ENCODE assay signal across 25 cellular contexts in genomic region chr4:21181716-21182115, GRCh38.
"Had no signal": no experiment of that assay in that cellular context is flagged by ENCODE, and none has a peak within 500 bp of the region (broad histone marks: within the 10 kb centered on the region; RNA-seq: fewer than 3 reads in every experiment).

No MANE protein-coding gene starts in this region.

- H3K27ac Mint-ChIP-seq: activated CD8-positive, alpha-beta T cell treated with anti-CD3 and anti-CD28 coated beads for 36 hours; activated naive CD4-positive, alpha-beta T cell treated with anti-CD3 and anti-CD28 coated beads, Interleukin-2, amount 50 U/mL, for 24 hours; activated naive CD8-positive, alpha-beta T cell treated with anti-CD3 and anti-CD28 coated beads, Interleukin-2, amount 50 U/mL, for 24 hours; activated T-helper 2 cell treated with anti-CD3 and anti-CD28 coated beads, Interferon-gamma antibody, Interleukin-2, Interleukin-4, amounts not matched to agents 10 μg/mL and 5 μg/mL and 100 μg/mL, durations not matched to agents 14 hours and 24 hours and 36 hours; effector memory CD8-positive, alpha-beta T cell; natural killer cell treated with Interleukin-12 subunit alpha and Interleukin-12 subunit beta and Interleukin-15 and Interleukin-18, amount 100 ng/mL, for 72 hours; T-helper 1 cell treated with Interleukin-12 subunit alpha and Interleukin-12 subunit beta and Interleukin-4 antibody, amounts not matched to agents 30 μg/mL and 1 μg/mL, for 36 hours had no signal

- H3K4me1 ChIP-seq: body of pancreas, left lung, lower lobe of right lung, right lobe of liver, testis, transverse colon had no signal

- H3K27me3 ChIP-seq: body of pancreas, left lung, right lobe of liver, testis, transverse colon had no signal

- H3K4me3 Mint-ChIP-seq: activated CD8-positive, alpha-beta T cell treated with anti-CD3 and anti-CD28 coated beads for 36 hours; activated naive CD4-positive, alpha-beta T cell treated with anti-CD3 and anti-CD28 coated beads, Interleukin-2, amount 50 U/mL, for 24 hours; activated naive CD8-positive, alpha-beta T cell treated with anti-CD3 and anti-CD28 coated beads, Interleukin-2, amount 50 U/mL, for 24 hours; activated T-cell treated with anti-CD3 and anti-CD28 coated beads, Interleukin-2, amount 50 U/mL, for 4 hours; effector memory CD8-positive, alpha-beta T cell; natural killer cell treated with Interleukin-12 subunit alpha and Interleukin-12 subunit beta and Interleukin-15 and Interleukin-18, amount 100 ng/mL, for 72 hours; T-helper 1 cell treated with Interleukin-12 subunit alpha and Interleukin-12 subunit beta and Interleukin-4 antibody, amounts not matched to agents 30 μg/mL and 1 μg/mL, for 36 hours had no signal

- H3K36me3 Mint-ChIP-seq: activated naive CD4-positive, alpha-beta T cell treated with anti-CD3 and anti-CD28 coated beads, Interleukin-2, amount 50 U/mL, for 24 hours; natural killer cell treated with Interleukin-12 subunit alpha and Interleukin-12 subunit beta and Interleukin-15 and Interleukin-18, amount 100 ng/mL, for 72 hours had no signal

- ATAC-seq: activated CD8-positive, alpha-beta T cell treated with anti-CD3 and anti-CD28 coated beads for 36 hours; activated naive CD8-positive, alpha-beta T cell treated with anti-CD3 and anti-CD28 coated beads, Interleukin-2, amount 50 U/mL, for 24 hours; activated T-cell treated with anti-CD3 and anti-CD28 coated beads, Interleukin-2, amount 50 U/mL, for 4 hours; body of pancreas; effector memory CD8-positive, alpha-beta T cell; left lung; lower lobe of right lung; mucosa of descending colon; natural killer cell treated with Interleukin-12 subunit alpha and Interleukin-12 subunit beta and Interleukin-15 and Interleukin-18, amount 100 ng/mL, for 72 hours; right lobe of liver; stimulated activated naive CD8-positive, alpha-beta T cell treated with anti-CD3 and anti-CD28 coated beads, Interleukin-15, Interleukin-2, amounts not matched to agents 100 U/mL and 50 U/mL, for 24 hours had no signal

- H3K4me3 ChIP-seq: body of pancreas, left lung, lower lobe of right lung, mucosa of descending colon, right lobe of liver, skin epidermis, testis, transverse colon had no signal

- H3K27me3 Mint-ChIP-seq: activated CD8-positive, alpha-beta T cell treated with anti-CD3 and anti-CD28 coated beads for 36 hours; activated naive CD8-positive, alpha-beta T cell treated with anti-CD3 and anti-CD28 coated beads, Interleukin-2, amount 50 U/mL, for 24 hours; effector memory CD8-positive, alpha-beta T cell had no signal

- DNase-seq: activated CD4-positive, alpha-beta T cell treated with anti-CD3 and anti-CD28 coated beads for 1 hour; activated CD4-positive, alpha-beta T cell treated with anti-CD3 and anti-CD28 coated beads, Interleukin-2, amount 50 U/mL, for 1 hour; activated CD8-positive, alpha-beta T cell treated with anti-CD3 and anti-CD28 coated beads for 36 hours; activated naive CD8-positive, alpha-beta T cell treated with anti-CD3 and anti-CD28 coated beads, Interleukin-2, amount 50 U/mL, for 24 hours; activated T-cell treated with anti-CD3 and anti-CD28 coated beads, Interleukin-2, amount 50 U/mL, for 4 hours; amygdala; body of pancreas; cortex of kidney; effector memory CD8-positive, alpha-beta T cell; erythroblast; left lung; lower lobe of right lung; mucosa of descending colon; right lobe of liver; stimulated activated CD4-positive, alpha-beta T cell treated with anti-CD3 and anti-CD28 coated beads, Interleukin-12 subunit alpha, Interleukin-12 subunit beta, amount 100 ng/mL, for 4 hours; stimulated activated CD4-positive, alpha-beta T cell treated with anti-CD3 and anti-CD28 coated beads, Interleukin-4, amount 100 ng/mL, for 1 hour; stimulated activated naive CD8-positive, alpha-beta T cell treated with anti-CD3 and anti-CD28 coated beads, Interleukin-15, Interleukin-2, amounts not matched to agents 100 U/mL and 50 U/mL, for 24 hours; T-helper 9 cell; testis; transverse colon had no signal

- H3K27ac ChIP-seq: body of pancreas, left lung, lower lobe of right lung, right lobe of liver, skin epidermis, testis, transverse colon had no signal

- H3K9me3 ChIP-seq: body of pancreas, left lung, lower lobe of right lung, mucosa of descending colon, right lobe of liver, testis, transverse colon had no signal

- H3K36me3 ChIP-seq: left lung, lower lobe of right lung, right lobe of liver, transverse colon had no signal

- H3K9me3 Mint-ChIP-seq: activated naive CD8-positive, alpha-beta T cell treated with anti-CD3 and anti-CD28 coated beads, Interleukin-2, amount 50 U/mL, for 24 hours; activated T-cell treated with anti-CD3 and anti-CD28 coated beads, Interleukin-2, amount 50 U/mL, for 4 hours had no signal

- H3K4me1 Mint-ChIP-seq: activated naive CD4-positive, alpha-beta T cell treated with anti-CD3 and anti-CD28 coated beads, Interleukin-2, amount 50 U/mL, for 24 hours; activated naive CD8-positive, alpha-beta T cell treated with anti-CD3 and anti-CD28 coated beads, Interleukin-2, amount 50 U/mL, for 24 hours had no signal
